16 cellular contexts compared by ENCODE assay signal in the genomic region with DNA sequence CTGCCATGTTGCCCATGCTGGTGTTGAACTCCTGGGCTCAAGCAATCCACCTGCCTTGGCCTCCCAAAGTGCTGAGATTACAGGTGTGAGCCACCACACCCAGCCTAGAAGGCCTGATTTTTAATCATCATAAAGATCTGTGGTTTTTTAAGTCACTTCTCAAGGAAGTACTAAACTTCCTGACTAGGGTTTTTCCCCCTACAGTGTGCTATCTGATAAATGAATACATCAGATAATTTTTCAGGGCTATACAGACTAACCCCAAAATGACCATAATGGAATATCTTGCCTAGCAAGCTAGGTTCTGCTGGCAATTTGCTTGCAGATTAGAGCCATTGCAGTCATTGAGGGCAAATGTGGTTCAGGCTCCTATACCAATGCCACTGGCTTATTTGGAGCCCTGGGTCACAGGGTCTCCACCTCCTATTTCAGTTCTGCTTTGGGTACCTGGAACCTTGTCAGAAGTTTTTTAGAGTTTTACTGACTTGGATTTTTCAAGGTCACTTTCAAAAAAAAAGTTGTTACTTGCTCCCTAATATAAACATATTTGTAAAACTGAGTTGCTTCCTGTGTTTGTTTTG.
DNase-seq lines count a peak whose midpoint lies in the region; ATAC-seq and TF ChIP-seq lines count a peak whose summit lies in the region.
"Had no signal": no experiment of that assay in that cellular context is flagged by ENCODE, and none has a peak within 500 bp of the region (broad histone marks: within the 10 kb centered on the region; RNA-seq: fewer than 3 reads in every experiment).

No MANE protein-coding gene starts in this region.

- H3K4me3 Mint-ChIP-seq in naive B cell = peak overlapping the region in 4 of 8 donors; percentile 3 to 41 (median 32)
- H3K4me3 Mint-ChIP-seq: CD8-positive, alpha-beta T cell; H9 had no signal

- ATAC-seq in naive B cell (ENCODE audit: low read depth in 2 of 2) (peak; percentile 47 to 52), HG02571 (IDR thresholded peaks at IDR 0.05; ENCODE audit: unreplicated experiment) (no peak), heart left ventricle (no peak)
- no peak for ATAC-seq in activated CD4-positive, CD25-positive, alpha-beta regulatory T cell treated with anti-CD3 and anti-CD28 coated beads, Interleukin-2, amount 50 U/mL, for 24 hours
- ATAC-seq: CD8-positive, alpha-beta T cell; GM12878 had no signal

- TF ChIP-seq POLR2A in heart left ventricle (IDR thresholded peaks at IDR 0.05) = no peak

- H3K4me1 ChIP-seq in BLaER1 treated with 17β-estradiol and CSF1 and Interleukin-3, amounts not matched to agents 10 nM and 100 nM = peaks cover 19 to 47% (median 35%) of the 10 kb centered on the region in 10 experiments; a peak in 19 of 20 replicates
- H3K4me1 ChIP-seq in heart left ventricle = no peaks in the 10 kb centered on the region

- TF ChIP-seq CTCF in VCaP (conservative IDR thresholded peaks at IDR 0.05) (no peak), heart left ventricle (IDR thresholded peaks at IDR 0.05) (no peak)

- H3K27ac ChIP-seq in BLaER1 treated with 17β-estradiol and CSF1 and Interleukin-3, amounts not matched to agents 10 nM and 100 nM = no peak overlapping the region
- H3K27ac ChIP-seq in VCaP = peak overlapping the region; percentile 42; the same call in 1 of the 2 replicates
- H3K27ac ChIP-seq in heart left ventricle = no peak overlapping the region

- H3K4me2 ChIP-seq in BLaER1 treated with 17β-estradiol and CSF1 and Interleukin-3, amounts not matched to agents 10 nM and 100 nM = peak overlapping the region; percentile 0 to 80 (median 38); a peak in 16 of 22 replicates

- peaks cover 0 to 30% (median 0%) of the 10 kb centered on the region in 11 experiments; a peak in 4 of 22 replicates for H3K36me3 ChIP-seq in BLaER1 treated with 17β-estradiol and CSF1 and Interleukin-3, amounts not matched to agents 10 nM and 100 nM
- peaks cover 0 to 52% (median 34%) of the 10 kb centered on the region in 9 donors for H3K36me3 ChIP-seq in heart left ventricle

- intact Hi-C loops in heart left ventricle (cut with DNase I) = no loop called here

- no peaks in the 10 kb centered on the region for H3K27me3 Mint-ChIP-seq in naive B cell

- H3K4me3 ChIP-seq in BLaER1 treated with 17β-estradiol and CSF1 and Interleukin-3, amounts not matched to agents 10 nM and 100 nM = no peak overlapping the region
- H3K4me3 ChIP-seq in Jurkat, Clone E6-1 (ENCODE audit: low read length) = no peak overlapping the region
- H3K4me3 ChIP-seq in heart left ventricle = no peak overlapping the region
- H3K4me3 ChIP-seq: GM12878 had no signal

- no peaks in the 10 kb centered on the region for H3K9me3 ChIP-seq in BLaER1 treated with 17β-estradiol and CSF1 and Interleukin-3, amounts not matched to agents 10 nM and 100 nM (replicated peaks in 1 of 11)
- no peaks in the 10 kb centered on the region for H3K9me3 ChIP-seq in heart left ventricle

- peaks cover 0 to 17% of the 10 kb centered on the region in 2 donors for H3K36me3 Mint-ChIP-seq in naive B cell

- no peaks in the 10 kb centered on the region for H3K27me3 ChIP-seq in BLaER1 treated with 17β-estradiol and CSF1 and Interleukin-3, amounts not matched to agents 10 nM and 100 nM
- H3K27me3 ChIP-seq in heart left ventricle = no peaks in the 10 kb centered on the region

- H4K20me1 ChIP-seq in BLaER1 treated with 17β-estradiol and CSF1 and Interleukin-3, amounts not matched to agents 10 nM and 100 nM = no peaks in the 10 kb centered on the region

- peaks cover 8 to 22% (median 18%) of the 10 kb centered on the region in 3 donors for H3K4me1 Mint-ChIP-seq in naive B cell

- peaks cover 0 to 9% (median 0%) of the 10 kb centered on the region in 7 donors for H3K9me3 Mint-ChIP-seq in naive B cell
- H3K9me3 Mint-ChIP-seq: CD8-positive, alpha-beta T cell; H9 had no signal

- peak overlapping the region in 3 of 6 donors; percentile 4 to 52 (median 28) for H3K27ac Mint-ChIP-seq in naive B cell
- H3K27ac Mint-ChIP-seq: CD8-positive, alpha-beta T cell; H9 had no signal

- H3K9ac ChIP-seq in BLaER1 treated with 17β-estradiol and CSF1 and Interleukin-3, amounts not matched to agents 10 nM and 100 nM = no peak overlapping the region

- DNase-seq in Jurkat, Clone E6-1 (ENCODE audit: low read depth, low spot score) = peak; percentile 19
- DNase-seq in naive B cell (no peak), AG08396 (ENCODE audit: low spot score) (no peak), heart left ventricle (no peak)
- DNase-seq: ACHN; AML-193; Calu3; CD8-positive, alpha-beta T cell; DMS79 treated with DMSO at 0.1 percent for 48 hours; EL; H9 had no signal

Comparison
In these comparisons a context has a peak if more than half of its experiments do, and no peak if none do; other contexts are left out.
1. ATAC-seq: peak in naive B cell (2 of 2); none in activated CD4-positive, CD25-positive, alpha-beta regulatory T cell treated with anti-CD3 and anti-CD28 coated beads, Interleukin-2, amount 50 U/mL, for 24 hours (0 of 2), HG02571 (single experiment) and heart left ventricle (0 of 4).